11 cellular contexts compared by ENCODE assay signal in the genomic region with DNA sequence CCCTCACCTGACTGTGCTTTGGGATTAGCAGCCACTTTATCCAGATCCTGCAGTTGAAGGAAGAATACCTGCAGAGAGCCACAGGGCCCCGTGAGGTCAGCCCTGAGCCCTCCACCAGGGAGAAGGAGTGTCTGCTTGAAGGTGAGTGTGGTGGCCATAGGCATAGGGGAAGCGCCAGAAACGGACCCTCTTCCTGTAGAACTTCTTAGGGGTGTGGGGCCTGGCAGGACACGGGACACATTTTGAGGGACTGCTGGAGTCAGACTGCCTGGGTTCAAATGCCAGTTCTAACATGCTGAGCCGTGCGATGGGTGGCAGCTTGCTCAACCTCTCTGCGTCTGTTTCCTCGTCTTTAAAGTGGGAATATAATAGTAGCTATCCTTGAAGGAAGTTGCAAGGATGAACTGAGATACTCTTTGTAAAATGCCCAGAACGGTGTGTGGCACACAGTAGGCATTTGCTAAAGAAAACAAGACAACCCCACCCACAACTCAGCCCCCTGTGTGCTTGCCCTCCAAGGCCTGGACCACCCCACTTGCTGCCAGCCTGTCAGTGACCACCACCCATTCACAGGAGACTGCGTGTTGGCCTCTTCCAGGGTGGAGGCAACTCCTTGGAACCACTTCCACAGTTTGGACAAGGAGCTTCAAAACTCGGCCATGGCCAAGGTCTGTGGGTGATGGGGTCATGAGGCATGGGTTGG. TPM values are rescaled to one million over a fixed set of nuclear protein-coding genes. Genes with fewer than 3 reads are reported as not detected.
A peak's percentile ranks its signal among the peaks of the same experiment; 100 is the strongest.
DNase-seq lines count a peak whose midpoint lies in the region; ATAC-seq and TF ChIP-seq lines count a peak whose summit lies in the region.
"Had no signal": no experiment of that assay in that cellular context is flagged by ENCODE, and none has a peak within 500 bp of the region (broad histone marks: within the 10 kb centered on the region; RNA-seq: fewer than 3 reads in every experiment).

No MANE protein-coding gene starts in this region.

- intact Hi-C loops in CD4-positive, alpha-beta memory T cell (cut with micrococcal nuclease) = loop anchor here (1.0 to 5.0 kb wide), 6 partner anchors 14 to 567 kb away; no protein-coding TSS in a partner anchor
- intact Hi-C loops in activated CD4-positive, alpha-beta memory T cell treated with anti-CD3 and anti-CD28 coated beads for 36 hours (cut with micrococcal nuclease) = loop anchor here (1.0 to 2.0 kb wide), 4 partner anchors 36 to 177 kb away; partner anchors contain the start of gene ITPR3
- intact Hi-C loops in naive thymus-derived CD4-positive, alpha-beta T cell (cut with micrococcal nuclease) = loop anchor here (1.0 to 5.0 kb wide), 10 partner anchors 14 to 442 kb away; partner anchors contain the start of genes ITPR3 (in 1 of the 2) and LEMD2 (in 1 of the 2)

- H4K20me1 ChIP-seq in SK-N-SH (ENCODE audit: insufficient read depth) = no peaks in the 10 kb centered on the region

- H3K27me3 Mint-ChIP-seq in CD4-positive, alpha-beta memory T cell = no peaks in the 10 kb centered on the region
- no peaks in the 10 kb centered on the region for H3K27me3 Mint-ChIP-seq in activated CD4-positive, alpha-beta memory T cell treated with anti-CD3 and anti-CD28 coated beads for 36 hours
- no peaks in the 10 kb centered on the region for H3K27me3 Mint-ChIP-seq in naive thymus-derived CD4-positive, alpha-beta T cell

- no peaks in the 10 kb centered on the region for H3K27me3 ChIP-seq in CD4-positive, alpha-beta memory T cell (ENCODE audit: insufficient read depth, low read length)
- no peaks in the 10 kb centered on the region for H3K27me3 ChIP-seq in naive thymus-derived CD4-positive, alpha-beta T cell (ENCODE audit: control insufficient read depth in 2 of 2, insufficient read depth in 2 of 2, low read length in 2 of 2)
- no peaks in the 10 kb centered on the region for H3K27me3 ChIP-seq in SK-N-SH (ENCODE audit: insufficient read depth)
- H3K27me3 ChIP-seq: tibial nerve had no signal

- H3K36me3 Mint-ChIP-seq in CD4-positive, alpha-beta memory T cell = peaks cover 0 to 4% of the 10 kb centered on the region in 2 donors
- no peaks in the 10 kb centered on the region for H3K36me3 Mint-ChIP-seq in activated CD4-positive, alpha-beta memory T cell treated with anti-CD3 and anti-CD28 coated beads for 36 hours
- H3K36me3 Mint-ChIP-seq in naive thymus-derived CD4-positive, alpha-beta T cell = no peaks in the 10 kb centered on the region

- CTCF ChIA-PET in CD4-positive, alpha-beta memory T cell (lab: Charles Lee; ENCODE audit: partially characterized antibody) = interaction anchor here (0.6 to 5.8 kb wide), 25 partner anchors 10 to 1695 kb away, joined by 3 to 77 read pairs (median 3); partner anchors contain the start of genes ITPR3, UQCC2 and ZBTB9
- CTCF ChIA-PET in activated CD4-positive, alpha-beta memory T cell treated with anti-CD3 and anti-CD28 coated beads for 36 hours (lab: Charles Lee) = interaction anchor here (0.6 to 4.7 kb wide), 16 partner anchors 8 to 166 kb away, joined by 3 to 42 read pairs (median 4); partner anchors contain the start of genes ITPR3 and UQCC2
- CTCF ChIA-PET in naive thymus-derived CD4-positive, alpha-beta T cell (lab: Charles Lee) = interaction anchor here (0.6 to 3.9 kb wide), 15 partner anchors 8 to 1111 kb away, joined by 3 to 37 read pairs (median 3); partner anchors contain the start of gene UQCC2
- CTCF ChIA-PET in SK-N-SH (lab: Yijun Ruan, JAX) = interaction anchor here (0.6 to 8.6 kb wide), 36 partner anchors 10 to 461 kb away, joined by 3 to 188 read pairs (median 4); partner anchors contain the start of genes SYNGAP1 and UQCC2

- TF ChIP-seq POLR2A in GM19193 (IDR thresholded peaks at IDR 0.05; ENCODE audit: extremely low read depth, insufficient read depth, insufficient read length) = peak; percentile 6

- no peak for TF ChIP-seq EP300 in SK-N-SH (IDR thresholded peaks at IDR 0.05; ENCODE audit: borderline replicate concordance in 1 of 2, low read depth in 1 of 2, low read length in 1 of 2)

- POLR2A ChIA-PET in CD4-positive, alpha-beta memory T cell (lab: Charles Lee; ENCODE audit: partially characterized antibody) = interaction anchor here (0.8 to 1.9 kb wide), 7 partner anchors 14 to 186 kb away, joined by 3 to 8 read pairs (median 4); partner anchors contain the start of genes ITPR3 and ZBTB9
- POLR2A ChIA-PET in activated CD4-positive, alpha-beta memory T cell treated with anti-CD3 and anti-CD28 coated beads for 36 hours (lab: Charles Lee) = no interaction called here
- POLR2A ChIA-PET in naive thymus-derived CD4-positive, alpha-beta T cell (lab: Charles Lee) = interaction anchor here (1.1 to 2.3 kb wide), 5 partner anchors 89 to 160 kb away, joined by 3 to 6 read pairs (median 3); partner anchors contain the start of gene UQCC2
- POLR2A ChIA-PET in SK-N-SH (lab: Yijun Ruan, JAX) = interaction anchor here (0.6 kb wide), 1 partner anchor 636 kb away, joined by 3 read pairs; no protein-coding TSS in a partner anchor

- peak in 1 of 5 donors; percentile 13 for DNase-seq in CD4-positive, alpha-beta memory T cell
- no peak for DNase-seq in activated CD4-positive, alpha-beta memory T cell treated with anti-CD3 and anti-CD28 coated beads for 36 hours
- DNase-seq in naive thymus-derived CD4-positive, alpha-beta T cell = no peak
- DNase-seq in MV-4-11 (lab: John Stamatoyannopoulos, UW) = no peak
- no peak for DNase-seq in SK-N-SH
- DNase-seq in NCI-H1930 (lab: John Stamatoyannopoulos, UW) = no peak

- peaks cover 23% of the 10 kb centered on the region for H3K4me1 ChIP-seq in CD4-positive, alpha-beta memory T cell (ENCODE audit: insufficient read depth, low read length)
- peaks cover 11 to 15% of the 10 kb centered on the region in 2 donors for H3K4me1 ChIP-seq in naive thymus-derived CD4-positive, alpha-beta T cell (ENCODE audit: control insufficient read depth in 2 of 2, insufficient read depth in 2 of 2, low read length in 2 of 2)
- H3K4me1 ChIP-seq in SK-N-SH (ENCODE audit: control insufficient read depth in 1 of 2, insufficient read depth in 2 of 2, low read depth in 1 of 2, low read length in 1 of 2) = peaks cover 2 to 12% of the 10 kb centered on the region in 2 experiments; a peak in 3 of 4 replicates

- H3F3A ChIP-seq in SK-N-SH (replicated peaks; ENCODE audit: insufficient read depth) = no peaks in the 10 kb centered on the region

- H3K4me1 Mint-ChIP-seq in CD4-positive, alpha-beta memory T cell = peaks cover 12 to 41% (median 20%) of the 10 kb centered on the region in 4 donors
- peaks cover 23% of the 10 kb centered on the region for H3K4me1 Mint-ChIP-seq in activated CD4-positive, alpha-beta memory T cell treated with anti-CD3 and anti-CD28 coated beads for 36 hours (ENCODE audit: low read depth)
- peaks cover 5 to 26% (median 22%) of the 10 kb centered on the region in 7 donors for H3K4me1 Mint-ChIP-seq in naive thymus-derived CD4-positive, alpha-beta T cell

- no peak overlapping the region for H2AFZ ChIP-seq in SK-N-SH (ENCODE audit: low read depth)

- ATAC-seq in naive thymus-derived CD4-positive, alpha-beta T cell = no peak
- no peak for ATAC-seq in HG03521 (IDR thresholded peaks at IDR 0.05; ENCODE audit: unreplicated experiment)

- no peaks in the 10 kb centered on the region for H3K9me3 Mint-ChIP-seq in CD4-positive, alpha-beta memory T cell
- no peaks in the 10 kb centered on the region for H3K9me3 Mint-ChIP-seq in activated CD4-positive, alpha-beta memory T cell treated with anti-CD3 and anti-CD28 coated beads for 36 hours
- no peaks in the 10 kb centered on the region for H3K9me3 Mint-ChIP-seq in naive thymus-derived CD4-positive, alpha-beta T cell
- H3K9me3 Mint-ChIP-seq: nephron had no signal

- no peak for TF ChIP-seq CTCF in SK-N-SH (IDR thresholded peaks at IDR 0.05)

- H3K4me3 ChIP-seq in CD4-positive, alpha-beta memory T cell (ENCODE audit: low read length in 2 of 2) = no peak overlapping the region
- H3K4me3 ChIP-seq in naive thymus-derived CD4-positive, alpha-beta T cell (ENCODE audit: low read length) = no peak overlapping the region
- no peak overlapping the region for H3K4me3 ChIP-seq in SK-N-SH (ENCODE audit: low read depth in 2 of 2, low read length in 1 of 2)

- peak overlapping the region in 6 of 7 donors; percentile 66 to 93 (median 87) for H3K27ac Mint-ChIP-seq in CD4-positive, alpha-beta memory T cell
- peak overlapping the region; percentile 89 for H3K27ac Mint-ChIP-seq in activated CD4-positive, alpha-beta memory T cell treated with anti-CD3 and anti-CD28 coated beads for 36 hours
- H3K27ac Mint-ChIP-seq in naive thymus-derived CD4-positive, alpha-beta T cell = peak overlapping the region; percentile 76 to 96 (median 88)

- no peaks in the 10 kb centered on the region for H3K9me3 ChIP-seq in CD4-positive, alpha-beta memory T cell (ENCODE audit: control insufficient read depth in 1 of 2, low read length in 2 of 2)
- H3K9me3 ChIP-seq in naive thymus-derived CD4-positive, alpha-beta T cell (ENCODE audit: control insufficient read depth in 2 of 3, low read length in 3 of 3) = no peaks in the 10 kb centered on the region
- H3K9me3 ChIP-seq in SK-N-SH = no peaks in the 10 kb centered on the region
- H3K9me3 ChIP-seq: Caco-2, tibial nerve had no signal

- H3K9ac ChIP-seq in SK-N-SH = no peak overlapping the region

- H3K4me3 Mint-ChIP-seq in CD4-positive, alpha-beta memory T cell = peak overlapping the region in 1 of 8 donors; percentile 43
- H3K4me3 Mint-ChIP-seq in activated CD4-positive, alpha-beta memory T cell treated with anti-CD3 and anti-CD28 coated beads for 36 hours = peak overlapping the region; percentile 71
- peak overlapping the region in 4 of 10 donors; percentile 55 to 84 (median 60) for H3K4me3 Mint-ChIP-seq in naive thymus-derived CD4-positive, alpha-beta T cell
- H3K4me3 Mint-ChIP-seq: nephron had no signal

- peaks cover 2% of the 10 kb centered on the region for H3K79me2 ChIP-seq in SK-N-SH (ENCODE audit: insufficient read depth)

- WGBS in SK-N-SH (ENCODE audit: low lambda C conversion rate) = 71% methylated on average over 9 of the region's 11 CpGs

- H3K4me2 ChIP-seq in SK-N-SH = no peak overlapping the region

- TF ChIP-seq RAD21 in SK-N-SH (IDR thresholded peaks at IDR 0.05; ENCODE audit: low read length) = no peak

- H3K27ac ChIP-seq in CD4-positive, alpha-beta memory T cell (ENCODE audit: low read depth, low read length) = peak overlapping the region; percentile 47
- H3K27ac ChIP-seq in naive thymus-derived CD4-positive, alpha-beta T cell (ENCODE audit: low read depth, low read length) = peak overlapping the region; percentile 58
- H3K27ac ChIP-seq in SK-N-SH (ENCODE audit: low read depth in 2 of 2, low read length in 1 of 2) = no peak overlapping the region

- H3K36me3 ChIP-seq in CD4-positive, alpha-beta memory T cell (ENCODE audit: insufficient read depth, low read length) = no peaks in the 10 kb centered on the region
- H3K36me3 ChIP-seq in naive thymus-derived CD4-positive, alpha-beta T cell (ENCODE audit: control insufficient read depth in 2 of 3, insufficient read depth in 3 of 3, low read length in 3 of 3) = no peaks in the 10 kb centered on the region
- no peaks in the 10 kb centered on the region for H3K36me3 ChIP-seq in SK-N-SH (replicated peaks in 1 of 2; ENCODE audit: control insufficient read depth in 1 of 2, insufficient read depth in 2 of 2, low read length in 1 of 2)
- H3K36me3 ChIP-seq: tibial nerve had no signal

- no peaks in the 10 kb centered on the region for H3K9me2 ChIP-seq in SK-N-SH

RNA-seq across cellular contexts. Expression of gene BAK1, which starts 4.8 kb away (rescaled TPM):
- 10 to 100 TPM; 26.2 to 27.2 TPM for total RNA-seq in CD4-positive, alpha-beta memory T cell
- 10 to 100 TPM; 28.1 to 41.6 TPM for polyA plus RNA-seq in CD4-positive, alpha-beta memory T cell
- total RNA-seq in activated CD4-positive, alpha-beta memory T cell treated with anti-CD3 and anti-CD28 coated beads for 36 hours = 10 to 100 TPM; 56.3 to 57.7 TPM
- 10 to 100 TPM; 16.9 to 78.8 (median 22.0) TPM for total RNA-seq in naive thymus-derived CD4-positive, alpha-beta T cell
- polyA plus RNA-seq in naive thymus-derived CD4-positive, alpha-beta T cell = 10 to 100 TPM in 1 of 2 donors, 1 to 10 TPM in 1; 9.6 to 21.7 TPM
- 15.4 and 21.2 TPM in 2 replicates for polyA plus RNA-seq in SK-N-SH (2012; rRNA removed)
- polyA plus RNA-seq in SK-N-SH (2012; cell fraction: cytosol; rRNA removed) = 9.1 and 14.5 TPM in 2 replicates
- polyA plus RNA-seq in SK-N-SH (2012; cell fraction: nucleus; rRNA removed) = 16.2 and 20.5 TPM in 2 replicates

RNA-seq across cellular contexts. Expression of gene ITPR3, which starts 36.3 kb away (rescaled TPM):
- total RNA-seq in CD4-positive, alpha-beta memory T cell = 10 to 100 TPM; 71.2 to 72.4 TPM
- polyA plus RNA-seq in CD4-positive, alpha-beta memory T cell = 1 to 10 TPM in 1 of 2 donors, under 1 TPM in 1; 0.55 to 8.1 TPM
- total RNA-seq in activated CD4-positive, alpha-beta memory T cell treated with anti-CD3 and anti-CD28 coated beads for 36 hours = 10 to 100 TPM; 41.6 to 45.6 TPM
- total RNA-seq in naive thymus-derived CD4-positive, alpha-beta T cell = 10 to 100 TPM; 35.6 to 65.7 (median 47.7) TPM
- 1 to 10 TPM; 1.7 to 7.3 TPM for polyA plus RNA-seq in naive thymus-derived CD4-positive, alpha-beta T cell
- polyA plus RNA-seq in SK-N-SH (2012; rRNA removed) = 4.7 and 8.1 TPM in 2 replicates
- polyA plus RNA-seq in SK-N-SH (2012; cell fraction: cytosol; rRNA removed) = 1.9 and 3.7 TPM in 2 replicates
- polyA plus RNA-seq in SK-N-SH (2012; cell fraction: nucleus; rRNA removed) = 22.6 and 23.4 TPM in 2 replicates

Comparison
In these comparisons a context has a peak if more than half of its experiments do, and no peak if none do; other contexts are left out.
1. H3K27ac ChIP-seq: peak in CD4-positive, alpha-beta memory T cell (single experiment) and naive thymus-derived CD4-positive, alpha-beta T cell (single experiment); none in SK-N-SH (0 of 2).
2. Peak in every context shown above with its lines, with median percentiles within 50 percentile points of each other: H3K27ac Mint-ChIP-seq.